In genomic region chr2:189700681-189701080, GRCh38 we compare ENCODE assay signal across 11 cellular contexts.
"Had no signal": no experiment of that assay in that cellular context is flagged by ENCODE, and none has a peak within 500 bp of the region (broad histone marks: within the 10 kb centered on the region; RNA-seq: fewer than 3 reads in every experiment).

No MANE protein-coding gene starts in this region.

- H3K4me3 ChIP-seq: GM23248, GM23338, HAP-1 had no signal

- ATAC-seq: GM23338, HCT116 had no signal

- H3K27ac ChIP-seq: GM23248 had no signal

- DNase-seq: GM23248, GOT3, H7, H9, HCEC 1CT, HFFc6 had no signal

- H3K36me3 ChIP-seq: HAP-1 had no signal

- H3K4me2 ChIP-seq: GM23338 had no signal

- H3K9ac ChIP-seq: GM23248 had no signal

- FAIRE-seq: H1, H54 had no signal

- H3K4me1 ChIP-seq: HAP-1 had no signal

- H2AFZ ChIP-seq: GM23248, GM23338 had no signal

- H3K9me3 ChIP-seq: HAP-1 had no signal
